ENCODE assay signal across 10 cellular contexts in the genomic region with DNA sequence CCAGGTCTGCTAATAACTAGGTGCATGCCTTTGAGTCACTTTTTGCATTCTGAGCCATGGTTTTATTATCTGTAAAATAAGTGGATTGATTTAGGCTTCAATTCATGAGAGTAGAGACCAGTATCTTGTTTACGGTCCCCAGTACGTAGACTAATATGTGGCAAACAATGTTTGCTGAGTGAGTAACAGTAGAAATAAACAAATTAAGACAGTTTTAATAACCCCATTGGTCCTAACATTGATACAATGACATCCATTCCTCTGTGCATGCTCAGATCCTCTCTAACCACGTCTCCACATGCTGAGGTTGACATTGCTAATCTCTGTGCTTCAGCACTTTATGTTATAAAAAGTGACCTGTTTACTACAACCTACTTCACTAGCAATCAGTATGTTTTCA. TPM values are rescaled to one million over a fixed set of nuclear protein-coding genes. Genes with fewer than 3 reads are reported as not detected.
A peak's percentile ranks its signal among the peaks of the same experiment; 100 is the strongest.
DNase-seq lines count a peak whose midpoint lies in the region; ATAC-seq and TF ChIP-seq lines count a peak whose summit lies in the region.
"Had no signal": no experiment of that assay in that cellular context is flagged by ENCODE, and none has a peak within 500 bp of the region (broad histone marks: within the 10 kb centered on the region; RNA-seq: fewer than 3 reads in every experiment).

No MANE protein-coding gene starts in this region.

- H3K9me3 ChIP-seq in breast epithelium (no peaks in the 10 kb centered on the region), neural cell (ENCODE audit: low read length) (no peaks in the 10 kb centered on the region), ascending aorta (no peaks in the 10 kb centered on the region)
- H3K9me3 ChIP-seq: gastrocnemius medialis had no signal

- TF ChIP-seq POLR2A in NB4 (IDR thresholded peaks at IDR 0.05; ENCODE audit: extremely low read depth, insufficient read length), result no peak
- no peak for TF ChIP-seq POLR2A in breast epithelium (IDR thresholded peaks at IDR 0.05)

- H3K27me3 ChIP-seq in breast epithelium (no peaks in the 10 kb centered on the region), neural cell (ENCODE audit: insufficient read depth, low read depth, low read length) (no peaks in the 10 kb centered on the region), ascending aorta (no peaks in the 10 kb centered on the region)
- H3K27me3 ChIP-seq: gastrocnemius medialis had no signal

- H3K9ac ChIP-seq in neural cell (ENCODE audit: low read length), result peak overlapping the region; percentile 68

- H3K4me1 ChIP-seq in breast epithelium (no peaks in the 10 kb centered on the region), ascending aorta (peaks cover 0 to 6% of the 10 kb centered on the region in 2 donors)

- H3K79me2 ChIP-seq in neural cell (replicated peaks; ENCODE audit: insufficient read depth, low read length), result peaks cover 3% of the 10 kb centered on the region

- intact Hi-C loops in breast epithelium (cut with DNase I; ENCODE audit: low total_unique reads), result no loop called here
- intact Hi-C loops in ascending aorta (cut with DNase I), result loop anchor here (5.0 kb wide), 1 partner anchor 110 kb away; the partner anchor contains the start of gene LGR4

- DNase-seq in GM12864 (ENCODE audit: low read depth) (no peak), NB4 (ENCODE audit: low read depth) (no peak), breast epithelium (ENCODE audit: low spot score in 2 of 2) (no peak), NOMO-1 (lab: John Stamatoyannopoulos, UW; ENCODE audit: unreplicated experiment in 2 of 2) (no peak), ascending aorta (ENCODE audit: low spot score in 2 of 2) (no peak)
- DNase-seq in activated effector memory CD4-positive, alpha-beta T cell treated with anti-CD3 and anti-CD28 coated beads, Interleukin-2, amount 50 U/mL, for 16 hours, result no peak
- DNase-seq: activated CD8-positive, alpha-beta memory T cell treated with anti-CD3 and anti-CD28 coated beads, Interleukin-2, amount 50 U/mL, for 4 hours; gastrocnemius medialis had no signal

- H3K9me2 ChIP-seq in neural cell (ENCODE audit: insufficient read depth, low read length), result no peaks in the 10 kb centered on the region

- TF ChIP-seq EP300 in neural cell (conservative IDR thresholded peaks at IDR 0.05; ENCODE audit: poor library complexity, severe bottlenecking), result no peak

- peak overlapping the region; percentile 82 for H2AFZ ChIP-seq in neural cell (ENCODE audit: low read depth, low read length)

- no peak for TF ChIP-seq RAD21 in neural cell (conservative IDR thresholded peaks at IDR 0.05)

- no peak for TF ChIP-seq CTCF in GM12864 (IDR thresholded peaks at IDR 0.05; ENCODE audit: low read depth, low read length, missing control alignments)
- TF ChIP-seq CTCF in NB4 (IDR thresholded peaks at IDR 0.05; ENCODE audit: low read depth, low read length), result no peak
- no peak for TF ChIP-seq CTCF in breast epithelium (IDR thresholded peaks at IDR 0.05)
- TF ChIP-seq CTCF in neural cell (IDR thresholded peaks at IDR 0.05; ENCODE audit: poor library complexity, severe bottlenecking), result no peak
- no peak for TF ChIP-seq CTCF in ascending aorta (IDR thresholded peaks at IDR 0.05)

- peak overlapping the region; percentile 52; the same call in 1 of the 2 replicates for H3K4me3 ChIP-seq in GM12864 (ENCODE audit: low read depth, low read length)
- H3K4me3 ChIP-seq in NB4 (ENCODE audit: low read depth, low read length), result peak overlapping the region; percentile 85
- peak overlapping the region in 2 of 3 donors; percentile 81 to 90 for H3K4me3 ChIP-seq in breast epithelium
- H3K4me3 ChIP-seq in neural cell (ENCODE audit: low read length), result peak overlapping the region; percentile 90
- peak overlapping the region in 1 of 2 donors; percentile 86 for H3K4me3 ChIP-seq in ascending aorta

- no peak for ATAC-seq in HG02973 (IDR thresholded peaks at IDR 0.05; ENCODE audit: unreplicated experiment)

- no peaks in the 10 kb centered on the region for H4K20me1 ChIP-seq in neural cell (ENCODE audit: insufficient read depth)

- no peaks in the 10 kb centered on the region for H3F3A ChIP-seq in neural cell (ENCODE audit: insufficient read depth, low read length, poor library complexity, severe bottlenecking)

- H3K27ac ChIP-seq in breast epithelium (no peak overlapping the region), neural cell (ENCODE audit: low read length) (no peak overlapping the region), ascending aorta (no peak overlapping the region)

- H3K36me3 ChIP-seq in breast epithelium, result no peaks in the 10 kb centered on the region
- no peaks in the 10 kb centered on the region for H3K36me3 ChIP-seq in neural cell (ENCODE audit: insufficient read depth, low read length)
- H3K36me3 ChIP-seq in ascending aorta, result no peaks in the 10 kb centered on the region
- H3K36me3 ChIP-seq: gastrocnemius medialis had no signal

- H3K4me2 ChIP-seq in neural cell (ENCODE audit: low read length), result peak overlapping the region; percentile 71

TF ChIP-seq in neural cell, 6 proteins besides CTCF, POLR2A, EP300 and RAD21:
- TF ChIP-seq TAF1 (IDR thresholded peaks at IDR 0.05; ENCODE audit: low read depth) (no peak), POLR2AphosphoS5 (IDR thresholded peaks at IDR 0.05) (no peak), EZH2 (IDR thresholded peaks at IDR 0.05; ENCODE audit: borderline replicate concordance, insufficient read depth, low read length, poor library complexity, severe bottlenecking) (no peak), SMC3 (conservative IDR thresholded peaks at IDR 0.05; ENCODE audit: poor library complexity) (no peak), MXI1 (conservative IDR thresholded peaks at IDR 0.05; ENCODE audit: poor library complexity, severe bottlenecking) (no peak)
- TF ChIP-seq, protein P1, sequence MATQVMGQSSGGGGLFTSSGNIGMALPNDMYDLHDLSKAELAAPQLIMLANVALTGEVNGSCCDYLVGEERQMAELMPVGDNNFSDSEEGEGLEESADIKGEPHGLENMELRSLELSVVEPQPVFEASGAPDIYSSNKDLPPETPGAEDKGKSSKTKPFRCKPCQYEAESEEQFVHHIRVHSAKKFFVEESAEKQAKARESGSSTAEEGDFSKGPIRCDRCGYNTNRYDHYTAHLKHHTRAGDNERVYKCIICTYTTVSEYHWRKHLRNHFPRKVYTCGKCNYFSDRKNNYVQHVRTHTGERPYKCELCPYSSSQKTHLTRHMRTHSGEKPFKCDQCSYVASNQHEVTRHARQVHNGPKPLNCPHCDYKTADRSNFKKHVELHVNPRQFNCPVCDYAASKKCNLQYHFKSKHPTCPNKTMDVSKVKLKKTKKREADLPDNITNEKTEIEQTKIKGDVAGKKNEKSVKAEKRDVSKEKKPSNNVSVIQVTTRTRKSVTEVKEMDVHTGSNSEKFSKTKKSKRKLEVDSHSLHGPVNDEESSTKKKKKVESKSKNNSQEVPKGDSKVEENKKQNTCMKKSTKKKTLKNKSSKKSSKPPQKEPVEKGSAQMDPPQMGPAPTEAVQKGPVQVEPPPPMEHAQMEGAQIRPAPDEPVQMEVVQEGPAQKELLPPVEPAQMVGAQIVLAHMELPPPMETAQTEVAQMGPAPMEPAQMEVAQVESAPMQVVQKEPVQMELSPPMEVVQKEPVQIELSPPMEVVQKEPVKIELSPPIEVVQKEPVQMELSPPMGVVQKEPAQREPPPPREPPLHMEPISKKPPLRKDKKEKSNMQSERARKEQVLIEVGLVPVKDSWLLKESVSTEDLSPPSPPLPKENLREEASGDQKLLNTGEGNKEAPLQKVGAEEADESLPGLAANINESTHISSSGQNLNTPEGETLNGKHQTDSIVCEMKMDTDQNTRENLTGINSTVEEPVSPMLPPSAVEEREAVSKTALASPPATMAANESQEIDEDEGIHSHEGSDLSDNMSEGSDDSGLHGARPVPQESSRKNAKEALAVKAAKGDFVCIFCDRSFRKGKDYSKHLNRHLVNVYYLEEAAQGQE (IDR thresholded peaks at IDR 0.05; ENCODE audit: borderline replicate concordance), result no peak

RNA-seq across cellular contexts. Expression of gene CCDC34, which starts 1.0 kb away (rescaled TPM):
- total RNA-seq in breast epithelium (1 to 10 TPM; 2.2 to 9.7 (median 4.9) TPM), ascending aorta (1.6 TPM)
- 8.3 and 13.3 TPM in 2 replicates for polyA plus RNA-seq in neural cell
- polyA minus RNA-seq in neural cell, result 5.8 and 10.1 TPM in 2 replicates
